In the genomic region with DNA sequence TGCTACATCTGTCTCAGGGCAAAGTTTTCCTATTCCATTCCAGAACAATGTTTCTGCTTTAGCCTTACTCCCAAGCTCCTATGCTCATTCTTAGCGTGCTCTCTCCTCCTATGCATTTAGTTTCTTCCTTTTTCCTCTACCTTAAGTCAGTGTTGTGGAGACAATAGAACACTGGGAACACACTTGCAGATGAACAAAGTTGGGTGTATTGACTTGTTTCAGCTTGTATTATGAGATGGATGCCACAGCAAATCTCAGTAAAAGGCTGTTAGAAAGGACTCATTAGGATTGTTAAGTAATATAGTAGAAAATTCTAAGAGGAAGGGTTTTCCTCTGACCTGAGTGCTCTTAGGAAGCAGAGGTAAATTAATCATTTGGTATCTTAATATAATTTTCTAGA, we compare ENCODE assay signal across 22 cellular contexts. TPM values are rescaled to one million over a fixed set of nuclear protein-coding genes. Genes with fewer than 3 reads are reported as not detected.
DNase-seq lines count a peak whose midpoint lies in the region; ATAC-seq, FAIRE-seq and TF ChIP-seq lines count a peak whose summit lies in the region.
"Had no signal": no experiment of that assay in that cellular context is flagged by ENCODE, and none has a peak within 500 bp of the region (broad histone marks: within the 10 kb centered on the region; RNA-seq: fewer than 3 reads in every experiment).

No MANE protein-coding gene starts in this region.

- H2AFZ ChIP-seq in H1 (ENCODE audit: low read length) (peak overlapping the region; percentile 77; the same call in 1 of the 2 replicates), neural cell (ENCODE audit: low read depth, low read length) (peak overlapping the region; percentile 9)
- H2AFZ ChIP-seq: PC-9 had no signal

- no peaks in the 10 kb centered on the region for H3K9me2 ChIP-seq in neural cell (ENCODE audit: insufficient read depth, low read length)

- no peak overlapping the region for H4K8ac ChIP-seq in H1 (ENCODE audit: extremely low read depth, insufficient read depth, low read length)

- H4K91ac ChIP-seq in H1 (replicated peaks; ENCODE audit: insufficient read length, low read length), result no peak overlapping the region

- H2BK12ac ChIP-seq in H1 (ENCODE audit: low read depth, low read length), result no peak overlapping the region

- H2AK5ac ChIP-seq in H1 (ENCODE audit: low read depth, low read length), result no peak overlapping the region

- no peak overlapping the region for H3K23ac ChIP-seq in H1 (ENCODE audit: insufficient read length)

- DNase-seq in cardiac muscle cell (ENCODE audit: low read depth in 1 of 2, low spot score in 1 of 2) (peak in 1 of 2 donors; percentile 10), left ventricle myocardium superior (no peak), H1 (ENCODE audit: low read depth in 1 of 2, low spot score in 2 of 2) (no peak), epidermal melanocyte (ENCODE audit: insufficient read length, low spot score) (no peak), Kasumi-1 (lab: John Stamatoyannopoulos, UW) (no peak), sciatic nerve (ENCODE audit: low spot score) (no peak), NCI-H1092 treated with DMSO at 0.1 percent for 48 hours (lab: John Stamatoyannopoulos, UW) (no peak)
- DNase-seq: CD4-positive, CD25-positive, alpha-beta regulatory T cell; DMS79 treated with DMSO at 0.1 percent for 48 hours; Karpas-422; MV-4-11; NCI-H146; NCI-H2081 treated with DMSO at 0.1 percent for 48 hours; NCI-H345; NCI-H69; PC-9 had no signal

- no peaks in the 10 kb centered on the region; the same call in 1 of the 2 replicates for H3K79me1 ChIP-seq in H1 (ENCODE audit: low read depth, low read length)

- no peak overlapping the region for H2BK5ac ChIP-seq in H1 (ENCODE audit: low read depth, low read length)

- H3K9ac ChIP-seq in H1 (replicated peaks in 1 of 4; ENCODE audit: extremely low read depth in 1 of 4, low read depth in 3 of 4, low read length in 3 of 4), result no peak overlapping the region
- no peak overlapping the region for H3K9ac ChIP-seq in neural cell (ENCODE audit: low read length)

- CTCF ChIA-PET in H1 (lab: Charles Lee; ENCODE audit: partially characterized antibody), result interaction anchor here (1.0 kb wide), 1 partner anchor 25 kb away, joined by 3 read pairs; no protein-coding TSS in a partner anchor

- H3K4me2 ChIP-seq in H1 (ENCODE audit: insufficient read depth in 1 of 2, low read depth in 2 of 2, low read length in 2 of 2) (no peak overlapping the region), neural cell (ENCODE audit: low read length) (no peak overlapping the region)
- H3K4me2 ChIP-seq: PC-9 had no signal

- H3K27me3 ChIP-seq in cardiac muscle cell (no peaks in the 10 kb centered on the region), H1 (replicated peaks in 1 of 4; ENCODE audit: control insufficient read depth in 3 of 4, extremely low read depth in 1 of 4, insufficient read depth in 3 of 4, low read length in 3 of 4) (no peaks in the 10 kb centered on the region), neural cell (ENCODE audit: insufficient read depth, low read depth, low read length) (no peaks in the 10 kb centered on the region)

- H3K9me3 ChIP-seq in cardiac muscle cell (ENCODE audit: low read depth) (no peaks in the 10 kb centered on the region), H1 (ENCODE audit: insufficient read depth in 2 of 2, low read depth in 1 of 2, low read length in 1 of 2) (no peaks in the 10 kb centered on the region), neural cell (ENCODE audit: low read length) (no peaks in the 10 kb centered on the region)

- no peak overlapping the region for H3K56ac ChIP-seq in H1 (replicated peaks; ENCODE audit: insufficient read length, low read depth, low read length)

- H3K4me3 ChIP-seq in cardiac muscle cell, result no peak overlapping the region
- H3K4me3 ChIP-seq in H1 (ENCODE audit: extremely low read depth in 1 of 4, insufficient read depth in 2 of 4, low read depth in 3 of 4, low read length in 4 of 4), result no peak overlapping the region
- H3K4me3 ChIP-seq in neural cell (ENCODE audit: low read length), result no peak overlapping the region
- H3K4me3 ChIP-seq: PC-9 had no signal

- H4K20me1 ChIP-seq in H1 (replicated peaks in 1 of 2; ENCODE audit: control insufficient read depth in 1 of 2, insufficient read depth in 2 of 2, low read length in 2 of 2) (no peaks in the 10 kb centered on the region), neural cell (ENCODE audit: insufficient read depth) (no peaks in the 10 kb centered on the region)

- no peak overlapping the region for H3K4ac ChIP-seq in H1 (replicated peaks; ENCODE audit: insufficient read length, low read depth, low read length)

- no peak overlapping the region for H2BK120ac ChIP-seq in H1 (replicated peaks; ENCODE audit: low read depth, low read length)

- no peaks in the 10 kb centered on the region for H3F3A ChIP-seq in neural cell (ENCODE audit: insufficient read depth, low read length, poor library complexity, severe bottlenecking)

- 85% methylated on average over 1 of the region's 1 CpG; no CpG with 5 or more reads in 1 of the 2 experiments for WGBS in H1 (ENCODE audit: extremely low coverage in 1 of 2, insufficient coverage in 1 of 2, insufficient read length in 1 of 2, insufficient replicate concordance in 2 of 2, low coverage in 1 of 2, low lambda C conversion rate in 2 of 2, missing lambda C conversion rate in 1 of 2), 2 experiments

- TF ChIP-seq RAD21 in H1 (IDR thresholded peaks at IDR 0.05 in 1 of 2, conservative IDR thresholded peaks at IDR 0.05 in 1 of 2; ENCODE audit: low read depth in 2 of 2, low read length in 2 of 2), result no peak
- no peak for TF ChIP-seq RAD21 in neural cell (conservative IDR thresholded peaks at IDR 0.05)

- no peak overlapping the region for H3K14ac ChIP-seq in H1 (ENCODE audit: insufficient read length)

- FAIRE-seq in H1 (lab: Jason Lieb, UNC), result no peak
- FAIRE-seq: D721Med, GM12891 had no signal

- intact Hi-C loops in left ventricle myocardium superior (cut with micrococcal nuclease) (no loop called here), sciatic nerve (cut with DNase I) (no loop called here)

- no peak overlapping the region for H3K18ac ChIP-seq in H1 (ENCODE audit: extremely low read depth, low read length)

- POLR2A ChIA-PET in H1 (lab: Charles Lee; ENCODE audit: partially characterized antibody), result no interaction called here

- TF ChIP-seq POLR2A in H1 (IDR thresholded peaks at IDR 0.05; ENCODE audit: control extremely low read depth in 1 of 2, low read depth in 2 of 2, low read length in 2 of 2), result no peak

- H4K5ac ChIP-seq in H1 (ENCODE audit: insufficient read length, low read depth, low read length), result no peak overlapping the region

- H2BK20ac ChIP-seq in H1 (ENCODE audit: low read length), result no peak overlapping the region

- no peaks in the 10 kb centered on the region for H3K36me3 ChIP-seq in cardiac muscle cell
- H3K36me3 ChIP-seq in H1 (ENCODE audit: control insufficient read depth in 2 of 4, insufficient read depth in 4 of 4, low read length in 3 of 4), result no peaks in the 10 kb centered on the region
- no peaks in the 10 kb centered on the region for H3K36me3 ChIP-seq in neural cell (ENCODE audit: insufficient read depth, low read length)

- H3K27ac ChIP-seq in cardiac muscle cell, result peak overlapping the region; percentile 85
- no peak overlapping the region for H3K27ac ChIP-seq in H1 (ENCODE audit: low read depth, low read length)
- no peak overlapping the region for H3K27ac ChIP-seq in neural cell (ENCODE audit: low read length)
- H3K27ac ChIP-seq: PC-9 had no signal

- H3K23me2 ChIP-seq in H1 (ENCODE audit: low read depth, low read length), result no peaks in the 10 kb centered on the region

- ATAC-seq in left ventricle myocardium superior, result no peak
- ATAC-seq in sciatic nerve, result no peak
- ATAC-seq: Right ventricle myocardium inferior, SK-N-SH treated with all-trans-retinoic acid at 6 μM for 48 hours had no signal

- H3K79me2 ChIP-seq in H1 (ENCODE audit: control insufficient read depth in 1 of 2, insufficient read depth in 2 of 2, low read length in 2 of 2), result no peaks in the 10 kb centered on the region
- no peaks in the 10 kb centered on the region for H3K79me2 ChIP-seq in neural cell (replicated peaks; ENCODE audit: insufficient read depth, low read length)

- H3K4me1 ChIP-seq in cardiac muscle cell (ENCODE audit: low read depth) (peaks cover 67% of the 10 kb centered on the region), H1 (replicated peaks in 1 of 4; ENCODE audit: control insufficient read depth in 3 of 4, insufficient read depth in 4 of 4, low read length in 3 of 4) (no peaks in the 10 kb centered on the region; a peak in 1 of 7 replicates)

- TF ChIP-seq CTCF in cardiac muscle cell (IDR thresholded peaks at IDR 0.05; ENCODE audit: low read depth, low read length) (no peak), H1 (IDR thresholded peaks at IDR 0.05; ENCODE audit: control extremely low read depth in 1 of 3, insufficient read depth in 1 of 3, low read depth in 1 of 3, low read length in 3 of 3) (no peak), neural cell (IDR thresholded peaks at IDR 0.05; ENCODE audit: poor library complexity, severe bottlenecking) (no peak)

- no peak overlapping the region for H2BK15ac ChIP-seq in H1 (ENCODE audit: low read length)

- TF ChIP-seq EP300 in H1 (IDR thresholded peaks at IDR 0.05; ENCODE audit: borderline replicate concordance in 1 of 2, low read depth in 2 of 2, low read length in 2 of 2) (no peak), neural cell (conservative IDR thresholded peaks at IDR 0.05; ENCODE audit: poor library complexity, severe bottlenecking) (no peak)

TF ChIP-seq in H1, 55 proteins besides CTCF, POLR2A, EP300 and RAD21 (continues in another document):
- TF ChIP-seq CTBP2 (IDR thresholded peaks at IDR 0.05; ENCODE audit: borderline replicate concordance, insufficient read depth, insufficient read length, low read length), result no peak
- TF ChIP-seq SP2 (IDR thresholded peaks at IDR 0.05; ENCODE audit: low read length), result no peak
- TF ChIP-seq JUND (IDR thresholded peaks at IDR 0.05; ENCODE audit: low read length), result no peak

TF ChIP-seq in neural cell, 6 proteins besides CTCF, POLR2A, EP300 and RAD21 (continues in another document):
- TF ChIP-seq MXI1 (conservative IDR thresholded peaks at IDR 0.05; ENCODE audit: poor library complexity, severe bottlenecking) (no peak), POLR2AphosphoS5 (IDR thresholded peaks at IDR 0.05) (no peak), SMC3 (conservative IDR thresholded peaks at IDR 0.05; ENCODE audit: poor library complexity) (no peak)

RNA-seq across cellular contexts. Expression of a gene that starts 48.4 kb away (rescaled TPM):
- total RNA-seq in cardiac muscle cell, result 112 and 123 TPM in 2 replicates
- 127 and 155 TPM in 2 replicates for polyA plus RNA-seq in cardiac muscle cell
- 2.8 TPM for total RNA-seq in left ventricle myocardium superior
- not detected in 2 replicates for total RNA-seq in H1 (2021; fragmentation: NEBNext Ultra II Directional; extraction: Animal tissue kit (Norgen Biotek cat#: 25700))
- polyA plus RNA-seq in H1 (2011; rRNA removed), result 0.02 and 0.03 TPM in 2 replicates
- polyA plus RNA-seq in H1 (2011; cell fraction: cytosol; rRNA removed), result 0.06 TPM
- not detected for polyA plus RNA-seq in H1 (2011; cell fraction: nucleus; rRNA removed)
- 0.04 to 0.17 TPM (median 0.10 TPM) in 4 replicates for polyA plus RNA-seq in H1 (2012, experiment 1 of 2)
- not detected for polyA plus RNA-seq in H1 (2012, experiment 2 of 2)
- 0.04 TPM for polyA plus RNA-seq in H1 (2013, experiment 1 of 2)
- 0.06 TPM for polyA plus RNA-seq in H1 (2013, experiment 2 of 2)
- polyA minus RNA-seq in H1 (2011; rRNA and poly(A)+ RNA removed), result 0.16 TPM in 1 of 2 replicates, not detected in the other
- polyA minus RNA-seq in H1 (2011; cell fraction: cytosol; rRNA and poly(A)+ RNA removed), result not detected
- 0.50 TPM for polyA minus RNA-seq in H1 (2011; cell fraction: nucleus; rRNA and poly(A)+ RNA removed)
- 0.12 and 0.14 TPM in 2 replicates for polyA plus RNA-seq in neural cell
- 0.23 and 0.24 TPM in 2 replicates for polyA minus RNA-seq in neural cell
- total RNA-seq in sciatic nerve, result 1.3 TPM
- total RNA-seq: CD4-positive, CD25-positive, alpha-beta regulatory T cell; T-helper 1 cell treated with Interleukin-12 subunit alpha and Interleukin-12 subunit beta and Interleukin-4 antibody, amounts not matched to agents 30 ng/mL and 1 ng/mL, for 36 hours had no signal
- polyA plus RNA-seq: CD4-positive, CD25-positive, alpha-beta regulatory T cell had no signal

Comparison
In these comparisons a context has a peak if more than half of its experiments do, and no peak if none do; other contexts are left out.
1. RNA of a gene that starts 48.4 kb away (total RNA-seq): 112 to 123 TPM in cardiac muscle cell; 2.8 TPM in left ventricle myocardium superior (single experiment), 1.3 TPM in sciatic nerve (single experiment) and not detected in H1; every median in the first group is over 10 times any median in the second.